1 cellular context compared by ENCODE assay signal in the genomic region with DNA sequence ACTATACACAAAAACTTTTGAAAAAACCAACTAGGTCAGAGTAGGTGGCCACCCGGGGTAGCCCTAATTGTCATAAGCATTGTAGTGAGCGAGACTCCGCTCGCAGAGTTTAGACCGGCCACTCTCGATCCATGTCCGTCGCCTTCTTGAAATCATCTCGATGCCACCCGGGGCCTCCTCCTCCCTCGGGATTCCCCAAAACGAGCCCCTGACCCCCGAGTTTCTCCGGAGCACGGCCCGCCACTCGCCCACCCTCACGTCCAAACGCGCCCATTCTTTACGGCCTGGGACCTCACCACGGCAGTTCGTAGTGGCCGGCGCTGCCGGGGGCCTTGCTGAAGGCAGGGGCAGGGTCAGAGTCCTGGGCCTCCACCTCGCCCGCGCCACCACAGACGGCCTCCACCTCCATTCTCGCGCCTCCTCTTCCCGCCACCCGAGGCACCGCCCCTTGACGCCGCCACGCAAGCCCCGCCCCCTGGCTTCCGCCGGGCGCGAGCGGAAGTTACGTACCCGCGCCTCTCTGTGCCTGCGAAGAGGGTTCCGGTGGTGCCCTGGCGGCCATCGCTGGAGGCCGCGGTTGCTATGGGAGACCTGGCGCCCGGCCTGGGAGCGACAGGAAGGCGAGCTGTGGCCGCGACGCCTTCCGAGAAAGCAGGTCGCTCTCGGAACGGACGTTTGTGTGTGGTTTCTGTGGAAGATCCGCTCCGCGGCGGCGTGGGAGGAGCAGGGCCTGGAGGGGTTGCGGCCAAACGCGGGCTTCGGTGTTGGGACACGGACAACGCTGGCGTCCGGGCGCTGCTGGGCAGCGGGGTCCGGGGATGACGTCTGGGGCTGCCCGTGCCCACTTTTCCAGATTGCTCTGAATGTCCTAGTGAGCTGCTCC.
TF ChIP-seq lines count a peak whose summit lies in the region.

TSS of gene RFC2 (minus strand) at position 425 of the 883 bp plus-strand sequence. CDS start at position 409, 16 bp downstream.

TF ChIP-seq in K562, 482 proteins besides CTCF, POLR2A, EP300 and RAD21 (continued from another document and continues in another):
- TF ChIP-seq, protein P1, sequence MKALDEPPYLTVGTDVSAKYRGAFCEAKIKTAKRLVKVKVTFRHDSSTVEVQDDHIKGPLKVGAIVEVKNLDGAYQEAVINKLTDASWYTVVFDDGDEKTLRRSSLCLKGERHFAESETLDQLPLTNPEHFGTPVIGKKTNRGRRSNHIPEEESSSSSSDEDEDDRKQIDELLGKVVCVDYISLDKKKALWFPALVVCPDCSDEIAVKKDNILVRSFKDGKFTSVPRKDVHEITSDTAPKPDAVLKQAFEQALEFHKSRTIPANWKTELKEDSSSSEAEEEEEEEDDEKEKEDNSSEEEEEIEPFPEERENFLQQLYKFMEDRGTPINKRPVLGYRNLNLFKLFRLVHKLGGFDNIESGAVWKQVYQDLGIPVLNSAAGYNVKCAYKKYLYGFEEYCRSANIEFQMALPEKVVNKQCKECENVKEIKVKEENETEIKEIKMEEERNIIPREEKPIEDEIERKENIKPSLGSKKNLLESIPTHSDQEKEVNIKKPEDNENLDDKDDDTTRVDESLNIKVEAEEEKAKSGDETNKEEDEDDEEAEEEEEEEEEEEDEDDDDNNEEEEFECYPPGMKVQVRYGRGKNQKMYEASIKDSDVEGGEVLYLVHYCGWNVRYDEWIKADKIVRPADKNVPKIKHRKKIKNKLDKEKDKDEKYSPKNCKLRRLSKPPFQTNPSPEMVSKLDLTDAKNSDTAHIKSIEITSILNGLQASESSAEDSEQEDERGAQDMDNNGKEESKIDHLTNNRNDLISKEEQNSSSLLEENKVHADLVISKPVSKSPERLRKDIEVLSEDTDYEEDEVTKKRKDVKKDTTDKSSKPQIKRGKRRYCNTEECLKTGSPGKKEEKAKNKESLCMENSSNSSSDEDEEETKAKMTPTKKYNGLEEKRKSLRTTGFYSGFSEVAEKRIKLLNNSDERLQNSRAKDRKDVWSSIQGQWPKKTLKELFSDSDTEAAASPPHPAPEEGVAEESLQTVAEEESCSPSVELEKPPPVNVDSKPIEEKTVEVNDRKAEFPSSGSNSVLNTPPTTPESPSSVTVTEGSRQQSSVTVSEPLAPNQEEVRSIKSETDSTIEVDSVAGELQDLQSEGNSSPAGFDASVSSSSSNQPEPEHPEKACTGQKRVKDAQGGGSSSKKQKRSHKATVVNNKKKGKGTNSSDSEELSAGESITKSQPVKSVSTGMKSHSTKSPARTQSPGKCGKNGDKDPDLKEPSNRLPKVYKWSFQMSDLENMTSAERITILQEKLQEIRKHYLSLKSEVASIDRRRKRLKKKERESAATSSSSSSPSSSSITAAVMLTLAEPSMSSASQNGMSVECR (CRISPR knock-in tag; IDR thresholded peaks at IDR 0.05): peak; percentile 97
- 0 out of 2 replicates have a peak, but pooled peaks have one; percentile 48 for TF ChIP-seq ZNF584 (CRISPR knock-in tag; IDR thresholded peaks at IDR 0.05; ENCODE audit: low read depth)
- peak; percentile 91 for TF ChIP-seq ZFX (CRISPR knock-in tag; IDR thresholded peaks at IDR 0.05)
- peak; percentile 85 to 99 (median 98) for TF ChIP-seq YY1 (IDR thresholded peaks at IDR 0.05; ENCODE audit: borderline replicate concordance in 1 of 3, control insufficient read depth in 1 of 3, extremely low read depth in 1 of 3, insufficient read depth in 3 of 3, insufficient read length in 1 of 3, insufficient replicate concordance in 2 of 3, low read depth in 1 of 3, low read length in 2 of 3)
- no peak for TF ChIP-seq ZNF197 (CRISPR knock-in tag; IDR thresholded peaks at IDR 0.05; ENCODE audit: low read depth)
- TF ChIP-seq SP2 (IDR thresholded peaks at IDR 0.05; ENCODE audit: extremely low read depth, low read depth, low read length, poor library complexity, severe bottlenecking): no peak
- TF ChIP-seq KLF1 (tag; IDR thresholded peaks at IDR 0.05): peak; percentile 86
- peak; percentile 14; the same call in 1 of the 2 replicates for TF ChIP-seq ARID2 (IDR thresholded peaks at IDR 0.05)
- TF ChIP-seq MAZ (CRISPR knock-in tag; conservative IDR thresholded peaks at IDR 0.05 in 1 of 2, IDR thresholded peaks at IDR 0.05 in 1 of 2): peak; percentile 79 to 84
- TF ChIP-seq CHD1 (IDR thresholded peaks at IDR 0.05; ENCODE audit: low read length): peak; percentile 50
- TF ChIP-seq ZEB2 (IDR thresholded peaks at IDR 0.05): peak; percentile 82
- peak; percentile 81 for TF ChIP-seq POLR2B (IDR thresholded peaks at IDR 0.05; ENCODE audit: low read depth, partially characterized antibody)
- TF ChIP-seq SOX6 (IDR thresholded peaks at IDR 0.05): peak; percentile 61
- TF ChIP-seq ATF4 (CRISPR knock-in tag; IDR thresholded peaks at IDR 0.05): no peak
- peak; percentile 76 for TF ChIP-seq ETV1 (tag; conservative IDR thresholded peaks at IDR 0.05; ENCODE audit: low read depth)
- TF ChIP-seq CCNT2 (IDR thresholded peaks at IDR 0.05; ENCODE audit: borderline replicate concordance, extremely low read depth, insufficient read length, low read depth, low read length): peak; percentile 88
- peak; percentile 30 for TF ChIP-seq POU5F1 (IDR thresholded peaks at IDR 0.05; ENCODE audit: borderline replicate concordance, low read depth, low read length, partially characterized antibody)
- TF ChIP-seq PCBP2 (IDR thresholded peaks at IDR 0.05; ENCODE audit: low read depth, low read length, poor library complexity, severe bottlenecking): no peak
- no peak for TF ChIP-seq CC2D1A (IDR thresholded peaks at IDR 0.05)
- TF ChIP-seq SREBF1 (IDR thresholded peaks at IDR 0.05; ENCODE audit: borderline replicate concordance, low read depth, low read length): 0 out of 2 replicates have a peak, but pooled peaks have one; percentile 16
- TF ChIP-seq ETV5 (CRISPR knock-in tag; IDR thresholded peaks at IDR 0.05; ENCODE audit: low read depth): peak; percentile 95
- TF ChIP-seq RBM22 (IDR thresholded peaks at IDR 0.05; ENCODE audit: low read depth, low read length, poor library complexity, severe bottlenecking): peak; percentile 99
- TF ChIP-seq HBP1 (CRISPR knock-in tag; IDR thresholded peaks at IDR 0.05): peak; percentile 67; the same call in 1 of the 2 replicates
- TF ChIP-seq CREB5 (CRISPR knock-in tag; IDR thresholded peaks at IDR 0.05): no peak
- TF ChIP-seq TAF7 (tag; IDR thresholded peaks at IDR 0.05): peak; percentile 67
- TF ChIP-seq FOXO4 (CRISPR knock-in tag; IDR thresholded peaks at IDR 0.05): no peak
- TF ChIP-seq, protein P2, sequence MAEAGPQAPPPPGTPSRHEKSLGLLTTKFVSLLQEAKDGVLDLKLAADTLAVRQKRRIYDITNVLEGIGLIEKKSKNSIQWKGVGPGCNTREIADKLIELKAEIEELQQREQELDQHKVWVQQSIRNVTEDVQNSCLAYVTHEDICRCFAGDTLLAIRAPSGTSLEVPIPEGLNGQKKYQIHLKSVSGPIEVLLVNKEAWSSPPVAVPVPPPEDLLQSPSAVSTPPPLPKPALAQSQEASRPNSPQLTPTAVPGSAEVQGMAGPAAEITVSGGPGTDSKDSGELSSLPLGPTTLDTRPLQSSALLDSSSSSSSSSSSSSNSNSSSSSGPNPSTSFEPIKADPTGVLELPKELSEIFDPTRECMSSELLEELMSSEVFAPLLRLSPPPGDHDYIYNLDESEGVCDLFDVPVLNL (CRISPR knock-in tag; IDR thresholded peaks at IDR 0.05; ENCODE audit: low read depth): peak; percentile 94
- TF ChIP-seq THAP12 (CRISPR knock-in tag; IDR thresholded peaks at IDR 0.05): 0 out of 2 replicates have a peak, but pooled peaks have one; percentile 51
- TF ChIP-seq ZBTB1 (CRISPR knock-in tag; IDR thresholded peaks at IDR 0.05; ENCODE audit: borderline replicate concordance, low read depth): peak; percentile 89
- TF ChIP-seq PHF8 (IDR thresholded peaks at IDR 0.05; ENCODE audit: borderline replicate concordance, low read length): peak; percentile 92; the same call in 1 of the 2 replicates
- peak; percentile 41 for TF ChIP-seq TAF9B (IDR thresholded peaks at IDR 0.05; ENCODE audit: partially characterized antibody)
- peak; percentile 18; the same call in 1 of the 2 replicates for TF ChIP-seq REST (CRISPR knock-in tag; IDR thresholded peaks at IDR 0.05; ENCODE audit: low read depth)
- TF ChIP-seq HNRNPL (IDR thresholded peaks at IDR 0.05; ENCODE audit: low read depth, low read length): peak; percentile 92
- TF ChIP-seq GTF2E2 (tag; IDR thresholded peaks at IDR 0.05): peak; percentile 82; the same call in 1 of the 2 replicates
- TF ChIP-seq TRIM24 (IDR thresholded peaks at IDR 0.05): peak in 1 of 2 experiments; percentile 83; a peak in 2 of 4 replicates
- TF ChIP-seq ZNF165 (CRISPR knock-in tag; IDR thresholded peaks at IDR 0.05; ENCODE audit: borderline replicate concordance): peak; percentile 70; the same call in 1 of the 2 replicates
- peak; percentile 91 for TF ChIP-seq PHB (CRISPR knock-in tag; IDR thresholded peaks at IDR 0.05)
- 0 out of 2 replicates have a peak, but pooled peaks have one; percentile 91 for TF ChIP-seq RBM34 (IDR thresholded peaks at IDR 0.05; ENCODE audit: borderline replicate concordance, insufficient read depth, low read length)
- peak; percentile 92 for TF ChIP-seq EP400 (IDR thresholded peaks at IDR 0.05)
